Comparison of ENCODE assay signal across 7 cellular contexts in the genomic region with DNA sequence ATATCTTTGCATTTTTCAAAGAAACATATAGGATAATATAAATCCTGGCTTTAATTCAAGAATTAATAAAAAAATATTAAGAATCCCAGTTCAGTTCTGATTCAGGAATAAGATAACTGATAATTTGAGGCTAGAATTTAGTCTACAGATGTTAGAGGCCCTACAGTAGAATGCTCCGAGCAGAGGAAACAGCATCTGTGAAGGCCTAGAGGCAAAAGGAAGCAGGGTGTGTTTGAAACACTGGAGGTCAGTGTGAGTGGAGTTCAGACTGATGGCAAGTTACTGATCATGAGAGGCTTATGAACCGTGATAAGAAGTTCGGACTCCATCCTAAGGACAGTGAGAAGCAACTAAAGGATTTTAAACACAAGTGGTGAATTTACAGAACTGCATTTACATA. TPM values are rescaled to one million over a fixed set of nuclear protein-coding genes. Genes with fewer than 3 reads are reported as not detected.
A peak's percentile ranks its signal among the peaks of the same experiment; 100 is the strongest.
DNase-seq lines count a peak whose midpoint lies in the region; ATAC-seq, FAIRE-seq and TF ChIP-seq lines count a peak whose summit lies in the region.
"Not testable (repeated sequence)": the region's sequence is repeated elsewhere in the genome, so short reads cannot be mapped to it uniquely, and the experiment has no call there.

No MANE protein-coding gene starts in this region.

- H3K9ac ChIP-seq in MM.1S (ENCODE audit: low read length) = not testable (repeated sequence)

- not testable (repeated sequence) for TF ChIP-seq POLR2A in GM12892 (IDR thresholded peaks at IDR 0.05; ENCODE audit: low read depth, low read length); heart left ventricle (IDR thresholded peaks at IDR 0.05)

- H3K9me3 ChIP-seq in MM.1S (replicated peaks; ENCODE audit: insufficient read depth, low read length); heart left ventricle; osteoblast (ENCODE audit: low read depth, low read length): not testable (repeated sequence)

- not testable (repeated sequence) for H3F3A ChIP-seq in MM.1S (ENCODE audit: insufficient read depth, low read length)

- POLR2A ChIA-PET in activated CD4-positive, alpha-beta T cell treated with anti-CD3 and anti-CD28 coated beads, Interleukin-2, amount 10 ng/mL, durations not matched to agents 7 days and 5 days (lab: Charles Lee) = not testable (repeated sequence)

- ATAC-seq in central memory CD8-positive, alpha-beta T cell (replicated peaks; ENCODE audit: extremely low read depth, poor library complexity, severe bottlenecking) = peak; percentile 30
- ATAC-seq in heart left ventricle = peak in 3 of 4 donors; percentile 32 to 35 (median 34)

- DNase-seq in GM12892 (ENCODE audit: insufficient read length); activated CD4-positive, alpha-beta T cell treated with anti-CD3 and anti-CD28 coated beads, Interleukin-2, amount 10 ng/mL, durations not matched to agents 7 days and 5 days; central memory CD8-positive, alpha-beta T cell (ENCODE audit: low spot score in 2 of 2); heart left ventricle; osteoblast (ENCODE audit: insufficient read length, low spot score, missing footprints): not testable (repeated sequence)
- DNase-seq in MM.1S (peak; percentile 16), RPMI7951 (ENCODE audit: low read depth) (peak; percentile 7)

- not testable (repeated sequence) for H3K4me1 ChIP-seq in MM.1S (ENCODE audit: low read length)
- peaks cover 0 to 22% (median 0%) of the 10 kb centered on the region in 12 donors for H3K4me1 ChIP-seq in heart left ventricle
- H3K4me1 ChIP-seq in osteoblast (ENCODE audit: insufficient read depth, low read length) = peaks cover 27% of the 10 kb centered on the region

- CTCF ChIA-PET in activated CD4-positive, alpha-beta T cell treated with anti-CD3 and anti-CD28 coated beads, Interleukin-2, amount 10 ng/mL, durations not matched to agents 7 days and 5 days (lab: Charles Lee) = not testable (repeated sequence)

- H3K4me3 ChIP-seq in MM.1S (ENCODE audit: low read length); heart left ventricle; osteoblast (ENCODE audit: insufficient read depth, low read length): not testable (repeated sequence)

- not testable (repeated sequence) for H3K9me3 Mint-ChIP-seq in activated CD4-positive, alpha-beta T cell treated with anti-CD3 and anti-CD28 coated beads, Interleukin-2, amount 10 ng/mL, durations not matched to agents 7 days and 5 days; central memory CD8-positive, alpha-beta T cell

- H3K36me3 ChIP-seq in MM.1S (replicated peaks; ENCODE audit: insufficient read depth, low read length); heart left ventricle; osteoblast (ENCODE audit: insufficient read depth, low read length): not testable (repeated sequence)

- not testable (repeated sequence) for H3K27me3 Mint-ChIP-seq in activated CD4-positive, alpha-beta T cell treated with anti-CD3 and anti-CD28 coated beads, Interleukin-2, amount 10 ng/mL, durations not matched to agents 7 days and 5 days; central memory CD8-positive, alpha-beta T cell

- 50 to 82% (median 64%) methylated on average over 3 of the region's 3 CpGs for WGBS in heart left ventricle, 4 donors

- peak; percentile 73 for FAIRE-seq in GM12892 (lab: Jason Lieb, UNC)

- not testable (repeated sequence) for H4K20me1 ChIP-seq in MM.1S (ENCODE audit: insufficient read depth, low read length); osteoblast (ENCODE audit: insufficient read depth, low read length)

- H3K27ac ChIP-seq in MM.1S (ENCODE audit: low read length) = not testable (repeated sequence)
- H3K27ac ChIP-seq in heart left ventricle (peak overlapping the region in 5 of 12 donors; percentile 6 to 75 (median 25)), osteoblast (ENCODE audit: low read depth, low read length) (peak overlapping the region; percentile 94)

- not testable (repeated sequence) for TF ChIP-seq CTCF in MM.1S (IDR thresholded peaks at IDR 0.05; ENCODE audit: low read length); heart left ventricle (IDR thresholded peaks at IDR 0.05); osteoblast (IDR thresholded peaks at IDR 0.05; ENCODE audit: extremely low read depth, low read depth, low read length)

- not testable (repeated sequence) for H3K36me3 Mint-ChIP-seq in activated CD4-positive, alpha-beta T cell treated with anti-CD3 and anti-CD28 coated beads, Interleukin-2, amount 10 ng/mL, durations not matched to agents 7 days and 5 days (ENCODE audit: low read depth); central memory CD8-positive, alpha-beta T cell (ENCODE audit: insufficient read depth)

- not testable (repeated sequence) for H3K4me3 Mint-ChIP-seq in activated CD4-positive, alpha-beta T cell treated with anti-CD3 and anti-CD28 coated beads, Interleukin-2, amount 10 ng/mL, durations not matched to agents 7 days and 5 days
- H3K4me3 Mint-ChIP-seq in central memory CD8-positive, alpha-beta T cell = peak overlapping the region; percentile 53

- H3K27me3 ChIP-seq in MM.1S (replicated peaks; ENCODE audit: insufficient read depth, low read length); heart left ventricle; osteoblast (ENCODE audit: insufficient read depth, low read length): not testable (repeated sequence)

- not testable (repeated sequence) for H3K9me2 ChIP-seq in MM.1S (replicated peaks; ENCODE audit: insufficient read depth, low read length)

- H3K4me1 Mint-ChIP-seq in activated CD4-positive, alpha-beta T cell treated with anti-CD3 and anti-CD28 coated beads, Interleukin-2, amount 10 ng/mL, durations not matched to agents 7 days and 5 days = peaks cover 23% of the 10 kb centered on the region
- peaks cover 23% of the 10 kb centered on the region for H3K4me1 Mint-ChIP-seq in central memory CD8-positive, alpha-beta T cell

- H3K27ac Mint-ChIP-seq in activated CD4-positive, alpha-beta T cell treated with anti-CD3 and anti-CD28 coated beads, Interleukin-2, amount 10 ng/mL, durations not matched to agents 7 days and 5 days = peak overlapping the region; percentile 48
- H3K27ac Mint-ChIP-seq in central memory CD8-positive, alpha-beta T cell (ENCODE audit: low read depth) = peak overlapping the region; percentile 71

- intact Hi-C loops in heart left ventricle (cut with DNase I) = loop anchor here in 5 of 10 donors (5.0 to 10.0 kb wide), 4 partner anchors 191 to 269 kb away; no protein-coding TSS in a partner anchor

- not testable (repeated sequence) for H3K4me2 ChIP-seq in MM.1S (ENCODE audit: low read depth, low read length)
- peak overlapping the region; percentile 58 for H3K4me2 ChIP-seq in osteoblast (ENCODE audit: insufficient read depth, low read length)

- not testable (repeated sequence) for H3K79me2 ChIP-seq in MM.1S (ENCODE audit: low read length); osteoblast (ENCODE audit: insufficient read depth, low read length)

- not testable (repeated sequence) for H2AFZ ChIP-seq in MM.1S (ENCODE audit: low read length); osteoblast (ENCODE audit: low read length)

RNA-seq across cellular contexts. Expression of a gene that starts 33.0 kb away (rescaled TPM):
- 22.1 TPM for polyA plus RNA-seq in GM12892 (2012; ENCODE audit: missing spikeins)
- total RNA-seq in RPMI7951 (2014; rRNA removed; shearing (Covaris generic)) = 38.4 and 39.0 TPM in 2 replicates
- 10 to 100 TPM; 24.4 to 28.1 TPM for total RNA-seq in activated CD4-positive, alpha-beta T cell treated with anti-CD3 and anti-CD28 coated beads, Interleukin-2, amount 10 ng/mL, durations not matched to agents 7 days and 5 days
- total RNA-seq in heart left ventricle = 10 to 100 TPM; 10.6 to 19.3 (median 15.4) TPM
- 10 to 100 TPM; 10.7 to 20.4 TPM for polyA plus RNA-seq in heart left ventricle
- total RNA-seq in osteoblast = 95.2 and 118 TPM in 2 replicates
